In genomic region chr1:116971965-116972675, GRCh38 we compare ENCODE assay signal across 18 cellular contexts. TPM values are rescaled to one million over a fixed set of nuclear protein-coding genes. Genes with fewer than 3 reads are reported as not detected.
A peak's percentile ranks its signal among the peaks of the same experiment; 100 is the strongest.
DNase-seq lines count a peak whose midpoint lies in the region; ATAC-seq and TF ChIP-seq lines count a peak whose summit lies in the region.
"Had no signal": no experiment of that assay in that cellular context is flagged by ENCODE, and none has a peak within 500 bp of the region (broad histone marks: within the 10 kb centered on the region; RNA-seq: fewer than 3 reads in every experiment).

No MANE protein-coding gene starts in this region.

- no peak overlapping the region for H3K9ac ChIP-seq in SK-N-SH
- H3K9ac ChIP-seq: parathyroid adenoma had no signal

- H3K4me2 ChIP-seq in SK-N-SH: no peak overlapping the region

- no peaks in the 10 kb centered on the region for H3F3A ChIP-seq in SK-N-SH (replicated peaks; ENCODE audit: insufficient read depth)

- H3K4me3 ChIP-seq in SK-N-SH (ENCODE audit: low read depth in 2 of 2, low read length in 1 of 2) (no peak overlapping the region), epithelial cell of esophagus (ENCODE audit: low read length) (no peak overlapping the region), mesodermal cell (ENCODE audit: extremely low read depth, insufficient read depth, low read length, poor library complexity, severe bottlenecking) (no peak overlapping the region), upper lobe of right lung (no peak overlapping the region)
- H3K4me3 ChIP-seq: gastrocnemius medialis had no signal

- TF ChIP-seq EP300 in SK-N-SH (IDR thresholded peaks at IDR 0.05; ENCODE audit: borderline replicate concordance in 1 of 2, low read depth in 1 of 2, low read length in 1 of 2): no peak

- TF ChIP-seq CTCF in SK-N-SH (IDR thresholded peaks at IDR 0.05): no peak
- no peak for TF ChIP-seq CTCF in epithelial cell of esophagus (IDR thresholded peaks at IDR 0.05; ENCODE audit: insufficient read depth, low read depth, low read length, missing control alignments)
- no peak for TF ChIP-seq CTCF in upper lobe of right lung (IDR thresholded peaks at IDR 0.05)

- H3K79me2 ChIP-seq in SK-N-SH (ENCODE audit: insufficient read depth): no peaks in the 10 kb centered on the region
- H3K79me2 ChIP-seq: parathyroid adenoma had no signal

- WGBS in SK-N-SH (ENCODE audit: low lambda C conversion rate): 77% methylated on average over 6 of the region's 6 CpGs
- WGBS in mesodermal cell (ENCODE audit: insufficient coverage in 2 of 2), 2 experiments: 90 to 100% methylated on average over 2 to 5 of the region's 6 CpGs

- H3K27me3 ChIP-seq in SK-N-SH (ENCODE audit: insufficient read depth) (no peaks in the 10 kb centered on the region), upper lobe of right lung (no peaks in the 10 kb centered on the region)
- H3K27me3 ChIP-seq: gastrocnemius medialis had no signal

- H4K20me1 ChIP-seq in SK-N-SH (ENCODE audit: insufficient read depth): no peaks in the 10 kb centered on the region

- no peak for TF ChIP-seq RAD21 in SK-N-SH (IDR thresholded peaks at IDR 0.05; ENCODE audit: low read length)

- peaks cover 0 to 2% of the 10 kb centered on the region in 2 experiments for H3K36me3 ChIP-seq in SK-N-SH (replicated peaks in 1 of 2; ENCODE audit: control insufficient read depth in 1 of 2, insufficient read depth in 2 of 2, low read length in 1 of 2)
- peaks cover 29% of the 10 kb centered on the region for H3K36me3 ChIP-seq in mesodermal cell (ENCODE audit: control insufficient read depth, insufficient read depth, low read length)
- H3K36me3 ChIP-seq in upper lobe of right lung: no peaks in the 10 kb centered on the region
- H3K36me3 ChIP-seq: gastrocnemius medialis had no signal

- DNase-seq in SK-N-SH (peak; percentile 41), epithelial cell of esophagus (ENCODE audit: low read depth) (peak; percentile 58), upper lobe of right lung (no peak), HK-2 (ENCODE audit: unreplicated experiment) (no peak), left lobe of liver (ENCODE audit: low spot score) (no peak), HEK293T (ENCODE audit: extremely low spot score) (no peak)
- DNase-seq: activated CD8-positive, alpha-beta memory T cell treated with anti-CD3 and anti-CD28 coated beads for 24 hours; activated effector memory CD4-positive, alpha-beta T cell treated with Interleukin-2 at 50 U/mL for 16 hours; DND-41; gastrocnemius medialis; HCEC 1CT; NCI-H1092 treated with DMSO at 0.1 percent for 48 hours; NCI-H2227 treated with DMSO at 0.1 percent for 48 hours; T-cell had no signal

- H3K4me1 ChIP-seq in SK-N-SH (ENCODE audit: control insufficient read depth in 1 of 2, insufficient read depth in 2 of 2, low read depth in 1 of 2, low read length in 1 of 2): peaks cover 0 to 9% of the 10 kb centered on the region in 2 experiments; a peak in 2 of 4 replicates
- H3K4me1 ChIP-seq in mesodermal cell (ENCODE audit: control insufficient read depth, insufficient read depth, low read length, poor library complexity, severe bottlenecking): no peaks in the 10 kb centered on the region
- no peaks in the 10 kb centered on the region for H3K4me1 ChIP-seq in upper lobe of right lung
- H3K4me1 ChIP-seq: gastrocnemius medialis, parathyroid adenoma had no signal

- intact Hi-C loops in upper lobe of right lung (cut with DNase I): no loop called here

- ATAC-seq in SK-N-SH treated with all-trans-retinoic acid at 6 μM for 48 hours (no peak), upper lobe of right lung (peak; percentile 19), left lobe of liver (no peak)
- ATAC-seq: gastrocnemius medialis, PC-3, T-cell had no signal

- H3K27ac ChIP-seq in SK-N-SH (ENCODE audit: low read depth in 2 of 2, low read length in 1 of 2): peak overlapping the region in 1 of 2 experiments; percentile 53; a peak in 1 of 4 replicates
- peak overlapping the region; percentile 5 for H3K27ac ChIP-seq in mesodermal cell (ENCODE audit: low read depth, low read length, severe bottlenecking)
- H3K27ac ChIP-seq in upper lobe of right lung: no peak overlapping the region
- H3K27ac ChIP-seq: gastrocnemius medialis, parathyroid adenoma had no signal

- POLR2A ChIA-PET in SK-N-SH (lab: Yijun Ruan, JAX) (no interaction called here), HEK293T (lab: Yijun Ruan, JAX) (interaction anchor here (0.6 kb wide), 1 partner anchor 13 kb away, joined by 3 read pairs; no protein-coding TSS in a partner anchor)

- CTCF ChIA-PET in SK-N-SH (lab: Yijun Ruan, JAX): interaction anchor here (0.8 to 2.4 kb wide), 3 partner anchors 14 to 45 kb away, joined by 4 to 8 read pairs (median 4); no protein-coding TSS in a partner anchor
- CTCF ChIA-PET in HEK293T (lab: Yijun Ruan, JAX): interaction anchor here (0.6 kb wide), 1 partner anchor 238 kb away, joined by 6 read pairs; no protein-coding TSS in a partner anchor

- H2AFZ ChIP-seq in SK-N-SH (ENCODE audit: low read depth): no peak overlapping the region
- H2AFZ ChIP-seq: parathyroid adenoma had no signal

- no peaks in the 10 kb centered on the region for H3K9me2 ChIP-seq in SK-N-SH

- H3K9me3 ChIP-seq in SK-N-SH (no peaks in the 10 kb centered on the region), mesodermal cell (ENCODE audit: control insufficient read depth, low read length) (peaks cover 4% of the 10 kb centered on the region), upper lobe of right lung (no peaks in the 10 kb centered on the region)
- H3K9me3 ChIP-seq: gastrocnemius medialis had no signal

TF ChIP-seq in SK-N-SH, 30 proteins besides CTCF, POLR2A, EP300 and RAD21 (continues in another document):
- TF ChIP-seq ELF1 (IDR thresholded peaks at IDR 0.05) (no peak), IRF3 (IDR thresholded peaks at IDR 0.05; ENCODE audit: low read depth, low read length) (no peak), TEAD4 (IDR thresholded peaks at IDR 0.05; ENCODE audit: borderline replicate concordance, insufficient read depth) (no peak), GATA2 (CRISPR knock-in tag; IDR thresholded peaks at IDR 0.05) (no peak)

TF ChIP-seq in SK-N-SH treated with all-trans-retinoic acid at 6 μM for 48 hours, 23 proteins besides CTCF, POLR2A, EP300 and RAD21 (continues in another document):
- no peak for TF ChIP-seq CSRNP3 (CRISPR knock-in tag; IDR thresholded peaks at IDR 0.05)

TF ChIP-seq in HEK293T, 16 proteins besides CTCF, POLR2A, EP300 and RAD21:
- TF ChIP-seq FOXA1 (IDR thresholded peaks at IDR 0.05) (no peak), L3MBTL2 (conservative IDR thresholded peaks at IDR 0.05) (no peak), FOXK2 (IDR thresholded peaks at IDR 0.05) (no peak), ZNF384 (IDR thresholded peaks at IDR 0.05) (no peak), PKNOX1 (IDR thresholded peaks at IDR 0.05) (no peak), NFRKB (IDR thresholded peaks at IDR 0.05) (no peak), CTBP1 (IDR thresholded peaks at IDR 0.05; ENCODE audit: borderline replicate concordance) (no peak), ARNT (IDR thresholded peaks at IDR 0.05) (no peak), SP1 (IDR thresholded peaks at IDR 0.05) (no peak), FOXM1 (IDR thresholded peaks at IDR 0.05; ENCODE audit: borderline replicate concordance) (no peak)

RNA-seq across cellular contexts. Expression of gene CD101, which starts 29.4 kb away (rescaled TPM):
- 0.08 and 0.16 TPM in 2 replicates for polyA plus RNA-seq in SK-N-SH (2012; rRNA removed)
- 0.06 and 0.09 TPM in 2 replicates for polyA plus RNA-seq in SK-N-SH (2012; cell fraction: cytosol; rRNA removed)
- polyA plus RNA-seq in SK-N-SH (2012; cell fraction: nucleus; rRNA removed): 0.15 and 0.57 TPM in 2 replicates
- polyA plus RNA-seq in mesodermal cell (2013, experiment 1 of 2): 1.4 TPM
- 0.40 TPM for polyA plus RNA-seq in mesodermal cell (2013, experiment 2 of 2)
- 37.4 TPM for total RNA-seq in upper lobe of right lung
- 0.15 TPM for total RNA-seq in left lobe of liver

Comparison
In these comparisons a context has a peak if more than half of its experiments do, and no peak if none do; other contexts are left out.
1. DNase-seq: peak in SK-N-SH (single experiment) and epithelial cell of esophagus (single experiment); none in upper lobe of right lung (single experiment), HK-2 (single experiment), left lobe of liver (single experiment) and HEK293T (single experiment).
2. RNA of gene CD101, which starts 29.4 kb away (total RNA-seq): 37.4 TPM in upper lobe of right lung (single experiment); 0.15 TPM in left lobe of liver (single experiment); every median in the first group is over 10 times any median in the second.